In genomic region chr17:733743-734142, GRCh38 we compare ENCODE assay signal across 1 cellular context.
TF ChIP-seq lines count a peak whose summit lies in the region.

No MANE protein-coding gene starts in this region.

TF ChIP-seq in H1, 55 proteins besides CTCF, POLR2A, EP300 and RAD21:
- no peak for TF ChIP-seq RBBP5 (IDR thresholded peaks at IDR 0.05; ENCODE audit: borderline replicate concordance, low read depth, low read length)
- TF ChIP-seq BACH1 (IDR thresholded peaks at IDR 0.05; ENCODE audit: low read length): no peak
- no peak for TF ChIP-seq SP4 (IDR thresholded peaks at IDR 0.05; ENCODE audit: low read length)
- no peak for TF ChIP-seq SP1 (IDR thresholded peaks at IDR 0.05; ENCODE audit: low read depth, low read length)
- TF ChIP-seq SIX5 (IDR thresholded peaks at IDR 0.05; ENCODE audit: low read depth, low read length): no peak
